1 cellular context compared by ENCODE assay signal in genomic region chr19:43754312-43754561, GRCh38.
TF ChIP-seq lines count a peak whose summit lies in the region.

No MANE protein-coding gene starts in this region.

TF ChIP-seq in IMR-90, 13 proteins besides CTCF, POLR2A, EP300 and RAD21 (continued from another document):
- TF ChIP-seq MAFK (IDR thresholded peaks at IDR 0.05; ENCODE audit: low read depth, low read length) (no peak), RCOR1 (IDR thresholded peaks at IDR 0.05; ENCODE audit: insufficient replicate concordance, low read length) (no peak), MAZ (IDR thresholded peaks at IDR 0.05; ENCODE audit: borderline replicate concordance, low read depth, low read length) (no peak), CHD1 (IDR thresholded peaks at IDR 0.05; ENCODE audit: low read depth, low read length) (no peak), FOS (IDR thresholded peaks at IDR 0.05; ENCODE audit: low read depth, low read length) (no peak)
- TF ChIP-seq, protein P1, sequence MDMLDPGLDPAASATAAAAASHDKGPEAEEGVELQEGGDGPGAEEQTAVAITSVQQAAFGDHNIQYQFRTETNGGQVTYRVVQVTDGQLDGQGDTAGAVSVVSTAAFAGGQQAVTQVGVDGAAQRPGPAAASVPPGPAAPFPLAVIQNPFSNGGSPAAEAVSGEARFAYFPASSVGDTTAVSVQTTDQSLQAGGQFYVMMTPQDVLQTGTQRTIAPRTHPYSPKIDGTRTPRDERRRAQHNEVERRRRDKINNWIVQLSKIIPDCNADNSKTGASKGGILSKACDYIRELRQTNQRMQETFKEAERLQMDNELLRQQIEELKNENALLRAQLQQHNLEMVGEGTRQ (IDR thresholded peaks at IDR 0.05; ENCODE audit: low read depth, low read length), result no peak
TF ChIP-seq in IMR-90: peak in this region for 0.
